ENCODE assay signal across 24 cellular contexts in the genomic region with DNA sequence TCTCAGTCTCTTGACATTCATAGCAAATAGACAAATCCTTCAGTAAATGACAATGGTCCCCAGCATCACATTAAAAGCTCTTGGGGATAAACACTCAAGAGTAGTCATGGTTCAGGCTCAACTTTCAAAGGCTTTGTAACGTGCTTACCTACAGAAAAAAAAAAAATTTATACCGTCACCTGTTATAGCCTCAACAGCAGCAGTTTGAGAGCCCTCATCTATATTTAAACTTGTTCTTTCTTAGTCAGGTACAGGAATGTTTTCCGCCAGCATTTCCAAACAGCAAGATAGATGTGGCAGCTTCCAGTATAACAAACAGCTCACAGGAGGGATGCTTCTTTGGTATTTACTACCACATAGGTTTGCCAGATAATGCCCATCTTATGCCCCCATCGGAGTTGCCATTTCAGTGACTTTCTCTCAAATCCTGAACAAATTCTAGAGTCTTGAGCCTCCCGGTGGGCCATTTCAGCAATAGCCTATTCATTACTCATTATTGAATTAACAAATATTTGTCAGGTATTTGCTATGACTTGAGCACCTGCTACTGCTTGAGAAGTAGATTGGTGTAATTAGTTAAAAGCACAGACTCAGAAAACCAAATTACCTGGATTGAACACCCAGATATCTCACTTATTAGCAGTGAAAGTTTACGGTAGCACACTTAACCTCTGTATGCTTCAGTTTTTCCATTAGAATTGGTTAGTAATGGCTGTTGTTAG.
"Had no signal": no experiment of that assay in that cellular context is flagged by ENCODE, and none has a peak within 500 bp of the region (broad histone marks: within the 10 kb centered on the region; RNA-seq: fewer than 3 reads in every experiment).

No MANE protein-coding gene starts in this region.

- H3K27me3 ChIP-seq: gastrocnemius medialis, right atrium auricular region, stomach, thyroid gland had no signal

- ATAC-seq: esophagus mucosa; gastrocnemius medialis; naive thymus-derived CD4-positive, alpha-beta T cell; sciatic nerve had no signal

- H3K9me3 ChIP-seq: gastrocnemius medialis, prostate gland, right atrium auricular region, stomach, thyroid gland had no signal

- H3K4me3 ChIP-seq: dorsolateral prefrontal cortex, gastrocnemius medialis, prostate gland, right atrium auricular region, smooth muscle cell, stomach, thyroid gland had no signal

- DNase-seq: dorsolateral prefrontal cortex; effector CD4-positive, alpha-beta T cell; foreskin fibroblast; gastrocnemius medialis; head of caudate nucleus; mammary epithelial cell; mesendoderm; midbrain; naive thymus-derived CD4-positive, alpha-beta T cell; nucleus accumbens; stimulated activated CD4-positive, alpha-beta T cell treated with anti-CD3 and anti-CD28 coated beads, Interleukin-12 subunit alpha, Interleukin-12 subunit beta, amount 100 ng/mL, for 4 hours; stimulated activated CD4-positive, alpha-beta T cell treated with anti-CD3 and anti-CD28 coated beads, Interleukin-1b, Interleukin-23, amount 100 ng/mL, for 48 hours; stimulated activated CD4-positive, alpha-beta T cell treated with anti-CD3 and anti-CD28 coated beads, Interleukin-4, amount 100 ng/mL, for 1 hour; stimulated activated CD8-positive, alpha-beta memory T cell treated with anti-CD3 and anti-CD28 coated beads, Interleukin-4, amount 100 ng/mL, for 48 hours; stimulated activated naive CD4-positive, alpha-beta T cell; stomach; thyroid gland; trophoblast cell had no signal

- H3K27ac ChIP-seq: dorsolateral prefrontal cortex, epithelial cell of prostate, gastrocnemius medialis, prostate gland, right atrium auricular region, stomach, thyroid gland had no signal

- H3K4me1 ChIP-seq: gastrocnemius medialis, prostate gland, right atrium auricular region, stomach, thyroid gland had no signal

- H3K36me3 ChIP-seq: gastrocnemius medialis, prostate gland, right atrium auricular region, stomach, thyroid gland had no signal
